In the genomic region with DNA sequence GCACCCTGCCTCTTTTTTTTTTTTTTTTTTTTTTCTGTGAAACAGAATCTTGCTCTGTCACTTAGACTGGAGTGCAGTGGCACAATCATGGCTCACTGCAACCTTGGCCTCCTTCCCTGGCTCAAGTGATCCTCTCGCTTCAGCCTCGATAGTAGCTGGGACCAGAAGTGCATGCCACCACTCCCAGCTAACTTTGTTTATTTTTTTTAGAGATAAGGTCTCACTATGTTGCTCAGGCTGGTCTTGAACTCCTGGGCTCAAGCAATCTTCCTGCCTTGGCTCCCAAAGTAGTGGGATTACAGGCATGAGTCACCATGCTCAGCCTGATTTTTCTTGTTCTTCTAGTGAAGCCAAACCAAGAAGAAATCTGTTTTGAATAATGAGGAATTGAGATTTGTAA, we compare ENCODE assay signal across 15 cellular contexts. TPM values are rescaled to one million over a fixed set of nuclear protein-coding genes. Genes with fewer than 3 reads are reported as not detected.
DNase-seq lines count a peak whose midpoint lies in the region; ATAC-seq and TF ChIP-seq lines count a peak whose summit lies in the region.
"Had no signal": no experiment of that assay in that cellular context is flagged by ENCODE, and none has a peak within 500 bp of the region (broad histone marks: within the 10 kb centered on the region; RNA-seq: fewer than 3 reads in every experiment).

No MANE protein-coding gene starts in this region.

- intact Hi-C loops in PC-9 (cut with micrococcal nuclease; ENCODE audit: unreplicated experiment), result loop anchor here (5.0 kb wide), 1 partner anchor 34 kb away; the partner anchor contains the start of gene MED1

- H3K27ac ChIP-seq in PC-9 (peak overlapping the region; percentile 92), smooth muscle cell (ENCODE audit: low read depth) (peak overlapping the region; percentile 91)
- H3K27ac ChIP-seq: WERI-Rb-1 had no signal

- H3K9me2 ChIP-seq in PC-9 (ENCODE audit: insufficient read depth), result no peaks in the 10 kb centered on the region

- ATAC-seq in GM19463 (IDR thresholded peaks at IDR 0.05; ENCODE audit: unreplicated experiment) (no peak), HG03095 (IDR thresholded peaks at IDR 0.05; ENCODE audit: unreplicated experiment) (no peak), HG03196 (IDR thresholded peaks at IDR 0.05; ENCODE audit: unreplicated experiment) (no peak)
- ATAC-seq: natural killer cell treated with Interleukin-12 subunit alpha and Interleukin-12 subunit beta and Interleukin-15 and Interleukin-18, amount 100 ng/mL, for 72 hours had no signal

- H3K79me2 ChIP-seq in PC-9 (ENCODE audit: low read depth) (peaks cover 34% of the 10 kb centered on the region), smooth muscle cell (ENCODE audit: low read depth) (peaks cover 26% of the 10 kb centered on the region)

- H3K27me3 ChIP-seq in PC-9 (ENCODE audit: insufficient read depth, low read depth), result no peaks in the 10 kb centered on the region
- no peaks in the 10 kb centered on the region for H3K27me3 ChIP-seq in smooth muscle cell (ENCODE audit: low read depth)

- 9% methylated on average over 2 of the region's 2 CpGs for WGBS in smooth muscle cell (ENCODE audit: low lambda C conversion rate)

- TF ChIP-seq CTCF in PC-9 (conservative IDR thresholded peaks at IDR 0.05), result no peak
- TF ChIP-seq CTCF in smooth muscle cell (IDR thresholded peaks at IDR 0.05; ENCODE audit: borderline replicate concordance, insufficient read depth, poor library complexity, severe bottlenecking), result no peak

- POLR2A ChIA-PET in PC-9 (lab: Charles Lee; ENCODE audit: unreplicated experiment), result interaction anchor here (0.6 to 0.7 kb wide), 4 partner anchors 133 to 250 kb away, joined by 3 to 30 read pairs (median 15); partner anchors contain the start of gene STARD3

- CTCF ChIA-PET in PC-9 (lab: Charles Lee), result interaction anchor here (0.6 kb wide), 2 partner anchors 9 to 25 kb away, joined by 3 to 8 read pairs; partner anchors contain the start of gene CDK12

- H4K20me1 ChIP-seq in PC-9 (ENCODE audit: insufficient read depth) (0 out of 2 replicates have a peak, but pooled peaks cover 4% of the 10 kb centered on the region), smooth muscle cell (ENCODE audit: low read depth) (peaks cover 66% of the 10 kb centered on the region)

- peaks cover 24% of the 10 kb centered on the region for H3K36me3 ChIP-seq in PC-9 (ENCODE audit: low read depth)
- peaks cover 7% of the 10 kb centered on the region for H3K36me3 ChIP-seq in smooth muscle cell (ENCODE audit: low read depth)

- no peak overlapping the region for H2AFZ ChIP-seq in PC-9
- no peak overlapping the region for H2AFZ ChIP-seq in smooth muscle cell (ENCODE audit: low read depth)

- H3K4me2 ChIP-seq in PC-9 (peak overlapping the region; percentile 65; the same call in 1 of the 2 replicates), smooth muscle cell (peak overlapping the region; percentile 57)

- no peak overlapping the region for H3K9ac ChIP-seq in smooth muscle cell (ENCODE audit: low read depth)

- BruUV-seq in PC-9 (replicated peaks; lab: Mats Ljungman, UMichigan), result no TSS peak

- H3K9me3 ChIP-seq in PC-9 (ENCODE audit: insufficient read depth, low read depth) (no peaks in the 10 kb centered on the region), smooth muscle cell (replicated peaks; ENCODE audit: low read depth) (no peaks in the 10 kb centered on the region)
- H3K9me3 ChIP-seq: HAP-1 had no signal

- H3F3A ChIP-seq in PC-9 (ENCODE audit: insufficient read depth, low read depth) (peaks cover 46% of the 10 kb centered on the region), smooth muscle cell (ENCODE audit: low read depth) (peaks cover 8% of the 10 kb centered on the region)

- H3K4me3 ChIP-seq in PC-9 (no peak overlapping the region), smooth muscle cell (no peak overlapping the region)
- H3K4me3 ChIP-seq: HAP-1 had no signal

- DNase-seq in GM03348 (ENCODE audit: low spot score) (peak; percentile 40), PC-9 (peak; percentile 9 to 50), fibroblast of gingiva (ENCODE audit: low read depth) (peak; percentile 88), smooth muscle cell (lab: John Stamatoyannopoulos, UW; ENCODE audit: unreplicated experiment) (no peak)
- DNase-seq: dermis blood vessel endothelial cell, DMS53, NCI-H1694, NCI-H526, small intestine, WERI-Rb-1 had no signal

- H3K4me1 ChIP-seq in PC-9 (replicated peaks; ENCODE audit: insufficient read depth), result peaks cover 35% of the 10 kb centered on the region
- no peaks in the 10 kb centered on the region for H3K4me1 ChIP-seq in smooth muscle cell (ENCODE audit: low read depth)
- H3K4me1 ChIP-seq: HAP-1 had no signal

RNA-seq across cellular contexts. Expression of gene CDK12, which starts 25.0 kb away (rescaled TPM):
- 48.5 and 64.3 TPM in 2 replicates for total RNA-seq in PC-9 (2021)
- 31.9 and 37.7 TPM in 2 replicates for total RNA-seq in smooth muscle cell
- polyA plus RNA-seq in smooth muscle cell, result 5.8 and 7.1 TPM in 2 replicates

RNA-seq across cellular contexts. Expression of gene MED1, which starts 35.2 kb away (rescaled TPM):
- total RNA-seq in PC-9 (2021) (23.2 and 35.7 TPM in 2 replicates), smooth muscle cell (20.7 and 25.3 TPM in 2 replicates)
- polyA plus RNA-seq in smooth muscle cell, result 9.5 and 11.2 TPM in 2 replicates
